In the genomic region with DNA sequence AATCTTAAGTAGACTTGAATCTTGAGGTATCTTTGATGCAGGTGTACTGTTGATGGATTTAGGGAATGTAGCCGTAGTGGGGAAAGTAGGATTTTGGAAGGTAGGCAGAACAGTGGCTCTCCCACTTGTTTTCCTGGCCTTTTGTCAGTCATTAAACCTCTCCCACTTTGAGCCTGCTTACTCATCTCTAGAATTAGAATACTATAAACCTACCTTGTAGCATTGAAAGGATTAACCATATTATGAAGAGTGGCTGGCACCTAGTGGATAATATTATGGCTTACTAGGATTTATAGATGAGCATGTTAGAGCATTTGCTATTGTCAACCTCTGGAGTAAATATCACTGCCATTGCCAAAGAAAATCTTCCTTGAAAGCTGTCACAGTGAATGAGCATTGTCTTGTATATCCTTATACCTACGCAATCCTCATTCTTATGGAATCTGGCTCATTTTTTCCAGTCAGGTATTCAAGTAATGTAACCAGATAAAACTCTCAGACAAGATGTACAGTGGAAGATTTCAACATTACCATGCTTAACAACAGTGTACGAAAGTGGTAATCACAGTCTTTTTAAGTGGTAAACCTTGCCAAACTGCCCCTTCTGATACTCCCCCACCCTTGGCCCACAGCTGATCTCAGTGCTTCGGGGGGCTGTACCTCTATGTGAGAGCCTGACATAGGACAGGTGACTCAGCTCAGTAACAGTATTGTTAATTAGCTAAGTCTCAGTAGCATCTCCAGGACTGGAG, we compare ENCODE assay signal across 25 cellular contexts.
"Had no signal": no experiment of that assay in that cellular context is flagged by ENCODE, and none has a peak within 500 bp of the region (broad histone marks: within the 10 kb centered on the region; RNA-seq: fewer than 3 reads in every experiment).

No MANE protein-coding gene starts in this region.

- H3K4me3 Mint-ChIP-seq: activated CD4-positive, alpha-beta T cell treated with anti-CD3 and anti-CD28 coated beads for 36 hours; activated T-helper 17 cell treated with anti-CD3 and anti-CD28 coated beads, Interleukin-2, amount 50 U/mL, for 72 hours; central memory CD8-positive, alpha-beta T cell; neural crest cell had no signal

- H3K4me1 Mint-ChIP-seq: central memory CD8-positive, alpha-beta T cell; neural crest cell had no signal

- H3K27me3 Mint-ChIP-seq: activated CD4-positive, alpha-beta T cell treated with anti-CD3 and anti-CD28 coated beads for 36 hours; activated T-helper 17 cell treated with anti-CD3 and anti-CD28 coated beads, Interleukin-2, amount 50 U/mL, for 72 hours; central memory CD8-positive, alpha-beta T cell had no signal

- DNase-seq: activated CD4-positive, alpha-beta T cell treated with anti-CD3 and anti-CD28 coated beads for 36 hours; activated CD4-positive, CD25-positive, alpha-beta regulatory T cell; activated CD8-positive, alpha-beta memory T cell treated with anti-CD3 and anti-CD28 coated beads, Interleukin-2, amount 50 U/mL, for 4 hours; activated gamma-delta T cell treated with Interleukin-2 at 50 U/mL for 16 hours; activated naive CD4-positive, alpha-beta T cell treated with anti-CD3 and anti-CD28 coated beads, Interleukin-2, amount 50 U/mL, for 16 hours; activated T-cell treated with anti-CD3 and anti-CD28 coated beads, Interleukin-2, amount 50 U/mL, for 1 hour; anterior cingulate cortex; dermis blood vessel endothelial cell; effector CD4-positive, alpha-beta T cell; esophagus squamous epithelium; glutamatergic neuron; islet precursor cell; left cardiac atrium; left ventricle myocardium superior; mucosa of descending colon; occipital lobe; right cardiac atrium; stimulated activated CD4-positive, alpha-beta T cell treated with anti-CD3 and anti-CD28 coated beads, Interleukin-15, amount 100 ng/mL, for 24 hours; stimulated activated CD4-positive, alpha-beta T cell treated with anti-CD3 and anti-CD28 coated beads, Interleukin-2, amount 100 ng/mL, for 24 hours; stimulated activated naive CD4-positive, alpha-beta T cell treated with Interleukin-2 at 50 U/mL for 16 hours; T-helper 1 cell; upper lobe of left lung had no signal

- H3K4me3 ChIP-seq: esophagus squamous epithelium, mucosa of descending colon, upper lobe of left lung had no signal

- H3K27ac Mint-ChIP-seq: activated CD4-positive, alpha-beta T cell treated with anti-CD3 and anti-CD28 coated beads for 36 hours; activated T-helper 17 cell treated with anti-CD3 and anti-CD28 coated beads, Interleukin-2, amount 50 U/mL, for 72 hours had no signal

- H3K27ac ChIP-seq: esophagus squamous epithelium, upper lobe of left lung had no signal

- H3K9me3 ChIP-seq: esophagus squamous epithelium, mucosa of descending colon, upper lobe of left lung had no signal

- H3K27me3 ChIP-seq: upper lobe of left lung had no signal

- H3K9me3 Mint-ChIP-seq: activated T-helper 17 cell treated with anti-CD3 and anti-CD28 coated beads, Interleukin-2, amount 50 U/mL, for 72 hours; central memory CD8-positive, alpha-beta T cell; neural crest cell had no signal

- H3K4me1 ChIP-seq: esophagus squamous epithelium, upper lobe of left lung had no signal

- ATAC-seq: activated CD4-positive, alpha-beta T cell treated with anti-CD3 and anti-CD28 coated beads for 36 hours; activated T-helper 17 cell treated with anti-CD3 and anti-CD28 coated beads, Interleukin-2, amount 50 U/mL, for 72 hours; left ventricle myocardium superior; mucosa of descending colon; right cardiac atrium had no signal
